In the genomic region with DNA sequence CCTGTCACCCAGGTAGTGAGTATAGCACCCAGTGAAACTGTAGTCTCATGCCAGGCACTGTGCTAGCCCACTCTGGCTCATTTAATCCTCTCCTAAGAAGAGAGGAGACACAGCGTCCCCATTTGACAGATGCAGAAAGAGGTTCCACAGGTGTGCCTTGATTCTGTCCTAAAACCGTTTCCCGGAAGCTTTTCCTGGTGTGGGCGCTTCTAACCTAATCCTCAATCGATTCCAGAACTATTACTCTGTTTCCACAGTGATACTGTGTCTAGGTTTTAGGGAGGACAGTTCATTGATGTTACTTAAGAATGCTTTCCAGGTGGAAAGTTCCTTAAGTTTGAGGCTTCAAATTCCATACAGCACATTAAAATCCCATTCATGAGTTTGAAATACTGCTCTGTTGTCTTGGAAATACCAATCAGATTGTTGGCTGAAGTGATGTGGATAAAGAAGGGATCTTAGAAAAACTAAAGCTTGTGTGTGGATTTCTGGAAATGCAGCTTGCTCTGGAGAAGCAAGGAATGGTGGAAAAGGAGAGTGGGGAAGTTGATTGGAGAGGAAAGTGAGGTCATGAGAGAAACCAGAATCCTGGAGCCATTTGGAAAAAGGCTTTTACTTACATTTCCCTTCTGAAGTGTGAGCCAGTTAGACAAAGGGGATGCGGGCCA, we compare ENCODE assay signal across 2 cellular contexts.
TF ChIP-seq lines count a peak whose summit lies in the region.

No MANE protein-coding gene starts in this region.

TF ChIP-seq in A549, 52 proteins besides CTCF, POLR2A, EP300 and RAD21 (continues in another document):
- TF ChIP-seq EHF (CRISPR knock-in tag; IDR thresholded peaks at IDR 0.05), result peak; percentile 57
- peak; percentile 90 for TF ChIP-seq HOXA7 (CRISPR knock-in tag; IDR thresholded peaks at IDR 0.05)
- TF ChIP-seq MYC (IDR thresholded peaks at IDR 0.05; ENCODE audit: borderline replicate concordance, low read length), result no peak
- TF ChIP-seq HOXB5 (CRISPR knock-in tag; IDR thresholded peaks at IDR 0.05), result no peak
- TF ChIP-seq, protein P1, sequence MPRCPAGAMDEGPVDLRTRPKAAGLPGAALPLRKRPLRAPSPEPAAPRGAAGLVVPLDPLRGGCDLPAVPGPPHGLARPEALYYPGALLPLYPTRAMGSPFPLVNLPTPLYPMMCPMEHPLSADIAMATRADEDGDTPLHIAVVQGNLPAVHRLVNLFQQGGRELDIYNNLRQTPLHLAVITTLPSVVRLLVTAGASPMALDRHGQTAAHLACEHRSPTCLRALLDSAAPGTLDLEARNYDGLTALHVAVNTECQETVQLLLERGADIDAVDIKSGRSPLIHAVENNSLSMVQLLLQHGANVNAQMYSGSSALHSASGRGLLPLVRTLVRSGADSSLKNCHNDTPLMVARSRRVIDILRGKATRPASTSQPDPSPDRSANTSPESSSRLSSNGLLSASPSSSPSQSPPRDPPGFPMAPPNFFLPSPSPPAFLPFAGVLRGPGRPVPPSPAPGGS (IDR thresholded peaks at IDR 0.05), result no peak
- TF ChIP-seq RFX5 (IDR thresholded peaks at IDR 0.05), result no peak
- peak; percentile 51 for TF ChIP-seq CHD2 (IDR thresholded peaks at IDR 0.05; ENCODE audit: low read length, partially characterized antibody)
- TF ChIP-seq JUNB (IDR thresholded peaks at IDR 0.05), result no peak
- peak; percentile 78; the same call in 1 of the 2 replicates for TF ChIP-seq HOXB13 (CRISPR knock-in tag; IDR thresholded peaks at IDR 0.05; ENCODE audit: low read depth)
- no peak for TF ChIP-seq BHLHE40 (IDR thresholded peaks at IDR 0.05; ENCODE audit: low read depth, low read length)
- TF ChIP-seq RARB (CRISPR knock-in tag; IDR thresholded peaks at IDR 0.05), result peak; percentile 16; the same call in 1 of the 2 replicates
- no peak; the same call in 1 of the 2 replicates for TF ChIP-seq POLR2AphosphoS2 (conservative IDR thresholded peaks at IDR 0.05; ENCODE audit: low read length)
- TF ChIP-seq KDM5A (IDR thresholded peaks at IDR 0.05), result no peak
- TF ChIP-seq HEYL (CRISPR knock-in tag; IDR thresholded peaks at IDR 0.05), result no peak
- TF ChIP-seq SREBF2 (IDR thresholded peaks at IDR 0.05), result no peak
- TF ChIP-seq MAFK (IDR thresholded peaks at IDR 0.05; ENCODE audit: partially characterized antibody), result no peak
- no peak for TF ChIP-seq NPAS2 (CRISPR knock-in tag; IDR thresholded peaks at IDR 0.05; ENCODE audit: borderline replicate concordance)
- no peak for TF ChIP-seq CEBPB (IDR thresholded peaks at IDR 0.05)
- TF ChIP-seq GATA3 (IDR thresholded peaks at IDR 0.05; ENCODE audit: borderline replicate concordance), result no peak
- TF ChIP-seq, protein P2, sequence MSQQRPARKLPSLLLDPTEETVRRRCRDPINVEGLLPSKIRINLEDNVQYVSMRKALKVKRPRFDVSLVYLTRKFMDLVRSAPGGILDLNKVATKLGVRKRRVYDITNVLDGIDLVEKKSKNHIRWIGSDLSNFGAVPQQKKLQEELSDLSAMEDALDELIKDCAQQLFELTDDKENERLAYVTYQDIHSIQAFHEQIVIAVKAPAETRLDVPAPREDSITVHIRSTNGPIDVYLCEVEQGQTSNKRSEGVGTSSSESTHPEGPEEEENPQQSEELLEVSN (IDR thresholded peaks at IDR 0.05; ENCODE audit: borderline replicate concordance, low read depth), result no peak
- TF ChIP-seq ESRRA (IDR thresholded peaks at IDR 0.05; ENCODE audit: borderline replicate concordance, low read length), result no peak
- TF ChIP-seq MAZ (IDR thresholded peaks at IDR 0.05; ENCODE audit: borderline replicate concordance, low read depth, low read length), result no peak
- no peak for TF ChIP-seq CHD4 (IDR thresholded peaks at IDR 0.05; ENCODE audit: borderline replicate concordance)
- 0 out of 2 replicates have a peak, but pooled peaks have one; percentile 49 for TF ChIP-seq ZNF302 (CRISPR knock-in tag; IDR thresholded peaks at IDR 0.05)
- no peak for TF ChIP-seq ZC3H11A (IDR thresholded peaks at IDR 0.05)
- no peak for TF ChIP-seq RCOR1 (IDR thresholded peaks at IDR 0.05; ENCODE audit: low read depth, low read length)
- TF ChIP-seq NFE2L2 (conservative IDR thresholded peaks at IDR 0.05; ENCODE audit: low read length), result no peak
- TF ChIP-seq, protein P3, sequence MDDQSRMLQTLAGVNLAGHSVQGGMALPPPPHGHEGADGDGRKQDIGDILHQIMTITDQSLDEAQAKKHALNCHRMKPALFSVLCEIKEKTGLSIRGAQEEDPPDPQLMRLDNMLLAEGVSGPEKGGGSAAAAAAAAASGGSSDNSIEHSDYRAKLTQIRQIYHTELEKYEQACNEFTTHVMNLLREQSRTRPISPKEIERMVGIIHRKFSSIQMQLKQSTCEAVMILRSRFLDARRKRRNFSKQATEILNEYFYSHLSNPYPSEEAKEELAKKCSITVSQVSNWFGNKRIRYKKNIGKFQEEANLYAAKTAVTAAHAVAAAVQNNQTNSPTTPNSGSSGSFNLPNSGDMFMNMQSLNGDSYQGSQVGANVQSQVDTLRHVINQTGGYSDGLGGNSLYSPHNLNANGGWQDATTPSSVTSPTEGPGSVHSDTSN (IDR thresholded peaks at IDR 0.05), result 0 out of 2 replicates have a peak, but pooled peaks have one; percentile 16
- TF ChIP-seq, protein P4, sequence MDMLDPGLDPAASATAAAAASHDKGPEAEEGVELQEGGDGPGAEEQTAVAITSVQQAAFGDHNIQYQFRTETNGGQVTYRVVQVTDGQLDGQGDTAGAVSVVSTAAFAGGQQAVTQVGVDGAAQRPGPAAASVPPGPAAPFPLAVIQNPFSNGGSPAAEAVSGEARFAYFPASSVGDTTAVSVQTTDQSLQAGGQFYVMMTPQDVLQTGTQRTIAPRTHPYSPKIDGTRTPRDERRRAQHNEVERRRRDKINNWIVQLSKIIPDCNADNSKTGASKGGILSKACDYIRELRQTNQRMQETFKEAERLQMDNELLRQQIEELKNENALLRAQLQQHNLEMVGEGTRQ (IDR thresholded peaks at IDR 0.05), result no peak
- no peak for TF ChIP-seq FOXS1 (CRISPR knock-in tag; IDR thresholded peaks at IDR 0.05)
- no peak for TF ChIP-seq EHMT2 (IDR thresholded peaks at IDR 0.05; ENCODE audit: low read depth)
- no peak for TF ChIP-seq FOSL2 (IDR thresholded peaks at IDR 0.05)
- TF ChIP-seq FOSL2 (CRISPR knock-in tag; IDR thresholded peaks at IDR 0.05), result no peak
- TF ChIP-seq CBX8 (IDR thresholded peaks at IDR 0.05), result no peak
- TF ChIP-seq PHF8 (IDR thresholded peaks at IDR 0.05; ENCODE audit: borderline replicate concordance, low read depth), result no peak
- no peak for TF ChIP-seq NR3C1 (IDR thresholded peaks at IDR 0.05)
- TF ChIP-seq SMC3 (IDR thresholded peaks at IDR 0.05), result no peak
- TF ChIP-seq HDAC2 (IDR thresholded peaks at IDR 0.05), result no peak

TF ChIP-seq in IMR-90, 13 proteins besides CTCF, POLR2A, EP300 and RAD21:
- TF ChIP-seq MXI1 (IDR thresholded peaks at IDR 0.05; ENCODE audit: borderline replicate concordance, low read depth, low read length) (no peak), CEBPB (IDR thresholded peaks at IDR 0.05; ENCODE audit: low read depth, low read length) (no peak), RCOR1 (IDR thresholded peaks at IDR 0.05; ENCODE audit: insufficient replicate concordance, low read length) (no peak), SMC3 (IDR thresholded peaks at IDR 0.05; ENCODE audit: low read depth, low read length) (no peak), RFX5 (IDR thresholded peaks at IDR 0.05; ENCODE audit: low read depth, low read length) (no peak), CHD1 (IDR thresholded peaks at IDR 0.05; ENCODE audit: low read depth, low read length) (no peak), FOS (IDR thresholded peaks at IDR 0.05; ENCODE audit: low read depth, low read length) (no peak), MAZ (IDR thresholded peaks at IDR 0.05; ENCODE audit: borderline replicate concordance, low read depth, low read length) (no peak), MAFK (IDR thresholded peaks at IDR 0.05; ENCODE audit: low read depth, low read length) (no peak), BHLHE40 (IDR thresholded peaks at IDR 0.05; ENCODE audit: low read depth, low read length) (no peak)
- TF ChIP-seq, protein P5, sequence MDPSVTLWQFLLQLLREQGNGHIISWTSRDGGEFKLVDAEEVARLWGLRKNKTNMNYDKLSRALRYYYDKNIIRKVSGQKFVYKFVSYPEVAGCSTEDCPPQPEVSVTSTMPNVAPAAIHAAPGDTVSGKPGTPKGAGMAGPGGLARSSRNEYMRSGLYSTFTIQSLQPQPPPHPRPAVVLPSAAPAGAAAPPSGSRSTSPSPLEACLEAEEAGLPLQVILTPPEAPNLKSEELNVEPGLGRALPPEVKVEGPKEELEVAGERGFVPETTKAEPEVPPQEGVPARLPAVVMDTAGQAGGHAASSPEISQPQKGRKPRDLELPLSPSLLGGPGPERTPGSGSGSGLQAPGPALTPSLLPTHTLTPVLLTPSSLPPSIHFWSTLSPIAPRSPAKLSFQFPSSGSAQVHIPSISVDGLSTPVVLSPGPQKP (IDR thresholded peaks at IDR 0.05; ENCODE audit: borderline replicate concordance, low read depth, low read length), result no peak
- TF ChIP-seq, protein P4 (IDR thresholded peaks at IDR 0.05; ENCODE audit: low read depth, low read length), result no peak
